ENCODE assay signal across 15 cellular contexts in genomic region chr12:131959641-131960589, GRCh38. TPM values are rescaled to one million over a fixed set of nuclear protein-coding genes. Genes with fewer than 3 reads are reported as not detected.
DNase-seq lines count a peak whose midpoint lies in the region; ATAC-seq and TF ChIP-seq lines count a peak whose summit lies in the region.
"Had no signal": no experiment of that assay in that cellular context is flagged by ENCODE, and none has a peak within 500 bp of the region (broad histone marks: within the 10 kb centered on the region; RNA-seq: fewer than 3 reads in every experiment).

No MANE protein-coding gene starts in this region.

- no peaks in the 10 kb centered on the region for H3K9me3 ChIP-seq in CD8-positive, alpha-beta T cell (ENCODE audit: low read length)
- no peaks in the 10 kb centered on the region for H3K9me3 ChIP-seq in ovary
- H3K9me3 ChIP-seq: ascending aorta had no signal

- DNase-seq in CD8-positive, alpha-beta T cell: no peak
- DNase-seq in RWPE1 (ENCODE audit: low spot score) (no peak), ovary (peak in 3 of 5 donors; percentile 39 to 59 (median 51)), NCI-H2107 (lab: John Stamatoyannopoulos, UW) (no peak), sciatic nerve (ENCODE audit: low spot score) (no peak), HuH-7.5 (ENCODE audit: low spot score) (no peak)
- no peak for DNase-seq in effector memory CD8-positive, alpha-beta T cell
- DNase-seq: GDM1, GM23248, NCI-H1694 treated with DMSO at 0.1 percent for 48 hours, NCI-H748 treated with DMSO at 0.1 percent for 48 hours, SHP77 treated with DMSO at 0.1 percent for 48 hours had no signal

- no peaks in the 10 kb centered on the region for H3K9me3 Mint-ChIP-seq in CD8-positive, alpha-beta T cell
- no peaks in the 10 kb centered on the region for H3K9me3 Mint-ChIP-seq in effector memory CD8-positive, alpha-beta T cell

- peaks cover 68% of the 10 kb centered on the region for H3K4me1 Mint-ChIP-seq in CD8-positive, alpha-beta T cell (ENCODE audit: low read depth)
- peaks cover 46 to 53% of the 10 kb centered on the region in 2 donors for H3K4me1 Mint-ChIP-seq in effector memory CD8-positive, alpha-beta T cell (ENCODE audit: low read depth in 2 of 2)

- 22 to 34% (median 22%) methylated on average over 16 of the region's 16 CpGs for WGBS in ovary, 3 donors

- TF ChIP-seq CTCF in CD8-positive, alpha-beta T cell (IDR thresholded peaks at IDR 0.05): no peak
- TF ChIP-seq CTCF in RWPE1 (conservative IDR thresholded peaks at IDR 0.05; ENCODE audit: low read depth) (no peak), ovary (IDR thresholded peaks at IDR 0.05) (no peak)

- no peak for TF ChIP-seq EP300 in ovary (IDR thresholded peaks at IDR 0.05)

- peak overlapping the region; percentile 22 for H3K27ac Mint-ChIP-seq in CD8-positive, alpha-beta T cell
- H3K27ac Mint-ChIP-seq in effector memory CD8-positive, alpha-beta T cell: peak overlapping the region; percentile 57 to 87

- no peak for ATAC-seq in CD8-positive, alpha-beta T cell
- no peak for ATAC-seq in effector memory CD8-positive, alpha-beta T cell (replicated peaks)
- ATAC-seq in HG02610 (IDR thresholded peaks at IDR 0.05; ENCODE audit: unreplicated experiment) (no peak), sciatic nerve (no peak)

- intact Hi-C loops in CD8-positive, alpha-beta T cell (cut with DNase I, micrococcal nuclease): loop anchor here in 1 of 2 experiments (5.0 to 10.0 kb wide), 2 partner anchors 78 to 205 kb away; no protein-coding TSS in a partner anchor
- intact Hi-C loops in ovary (cut with DNase I): no loop called here
- intact Hi-C loops in sciatic nerve (cut with DNase I): no loop called here

- H3K27me3 ChIP-seq in CD8-positive, alpha-beta T cell (ENCODE audit: insufficient read depth, low read length): no peaks in the 10 kb centered on the region
- H3K27me3 ChIP-seq in ovary: no peaks in the 10 kb centered on the region
- H3K27me3 ChIP-seq: ascending aorta had no signal

- H3K27me3 Mint-ChIP-seq in CD8-positive, alpha-beta T cell (ENCODE audit: low read depth): no peaks in the 10 kb centered on the region
- H3K27me3 Mint-ChIP-seq in effector memory CD8-positive, alpha-beta T cell: no peaks in the 10 kb centered on the region

- H3K4me3 ChIP-seq in CD8-positive, alpha-beta T cell (ENCODE audit: low read depth, low read length): no peak overlapping the region
- H3K4me3 ChIP-seq in ovary: no peak overlapping the region
- H3K4me3 ChIP-seq: ascending aorta, GM23248 had no signal

- H3K4me3 Mint-ChIP-seq in CD8-positive, alpha-beta T cell: no peak overlapping the region
- H3K4me3 Mint-ChIP-seq in effector memory CD8-positive, alpha-beta T cell: no peak overlapping the region

- no peak for TF ChIP-seq POLR2A in ovary (IDR thresholded peaks at IDR 0.05)

- H3K4me1 ChIP-seq in CD8-positive, alpha-beta T cell (ENCODE audit: insufficient read depth, low read length): peaks cover 33% of the 10 kb centered on the region
- peaks cover 17% of the 10 kb centered on the region for H3K4me1 ChIP-seq in ovary (ENCODE audit: insufficient read depth)
- H3K4me1 ChIP-seq: ascending aorta had no signal

- POLR2A ChIA-PET in CD8-positive, alpha-beta T cell (lab: Charles Lee): no interaction called here
- POLR2A ChIA-PET in RWPE1 (lab: Yijun Ruan, JAX; ENCODE audit: low non-redundant PET): no interaction called here

- peaks cover 10% of the 10 kb centered on the region for H3K36me3 ChIP-seq in CD8-positive, alpha-beta T cell (ENCODE audit: insufficient read depth, low read length)
- H3K36me3 ChIP-seq in ovary: no peaks in the 10 kb centered on the region

- no peak overlapping the region for H3K27ac ChIP-seq in CD8-positive, alpha-beta T cell (ENCODE audit: low read depth, low read length)
- H3K27ac ChIP-seq in RWPE1 (0 out of 2 replicates have a peak overlapping the region, but pooled peaks have one; percentile 4), ovary (no peak overlapping the region)
- H3K27ac ChIP-seq: ascending aorta, GM23248, HL-60 had no signal

- CTCF ChIA-PET in CD8-positive, alpha-beta T cell (lab: Charles Lee): interaction anchor here (1.1 kb wide), 1 partner anchor 10 kb away, joined by 3 read pairs; the partner anchor contains the start of gene EP400
- CTCF ChIA-PET in RWPE1 (lab: Yijun Ruan, JAX): no interaction called here

- H3K36me3 Mint-ChIP-seq in CD8-positive, alpha-beta T cell: peaks cover 33% of the 10 kb centered on the region
- H3K36me3 Mint-ChIP-seq in effector memory CD8-positive, alpha-beta T cell (ENCODE audit: insufficient read depth): peaks cover 24% of the 10 kb centered on the region

RNA-seq across cellular contexts. Expression of gene EP400, which starts 10.2 kb away (rescaled TPM):
- 10 to 100 TPM; 53.1 to 53.9 TPM for total RNA-seq in CD8-positive, alpha-beta T cell
- total RNA-seq in ovary (10 to 100 TPM; 20.3 to 60.7 (median 50.4) TPM), sciatic nerve (56.9 TPM)
- 10 to 100 TPM; 19.6 to 33.4 TPM for polyA plus RNA-seq in ovary

RNA-seq across cellular contexts. Expression of gene PUS1, which starts 30.8 kb away (rescaled TPM):
- 10 to 100 TPM; 17.5 to 17.9 TPM for total RNA-seq in CD8-positive, alpha-beta T cell
- total RNA-seq in ovary: 10 to 100 TPM; 11.4 to 34.7 (median 19.3) TPM
- polyA plus RNA-seq in ovary: 10 to 100 TPM in 1 of 2 donors, 1 to 10 TPM in 1; 3.5 to 10.6 TPM
- total RNA-seq in sciatic nerve: 16.3 TPM

Comparison
In these comparisons a context has a peak if more than half of its experiments do, and no peak if none do; other contexts are left out.
1. DNase-seq: peak in ovary (3 of 5); none in CD8-positive, alpha-beta T cell (0 of 7), RWPE1 (single experiment), effector memory CD8-positive, alpha-beta T cell (0 of 3), NCI-H2107 (single experiment), sciatic nerve (single experiment) and HuH-7.5 (single experiment).